In the genomic region with DNA sequence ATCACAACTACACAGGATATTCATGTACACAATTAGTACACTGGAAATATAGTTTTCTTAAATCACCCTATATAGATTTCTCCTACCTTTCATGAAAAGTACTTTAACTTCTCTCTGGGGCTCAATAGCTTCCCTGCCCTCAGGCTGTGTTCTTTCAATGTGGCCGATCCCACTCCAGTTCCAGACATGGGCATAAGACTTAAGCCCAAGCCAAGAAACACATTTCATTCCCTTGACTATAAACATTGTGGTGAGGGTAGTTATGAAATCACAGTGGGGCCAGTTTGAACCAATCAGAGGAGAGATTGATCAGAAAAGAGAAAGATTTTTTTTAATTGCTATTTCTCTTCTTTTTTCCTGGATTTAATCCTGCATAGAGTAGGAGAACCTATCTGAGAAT, we compare ENCODE assay signal across 9 cellular contexts.
"Had no signal": no experiment of that assay in that cellular context is flagged by ENCODE, and none has a peak within 500 bp of the region (broad histone marks: within the 10 kb centered on the region; RNA-seq: fewer than 3 reads in every experiment).

No MANE protein-coding gene starts in this region.

- H3K9me3 ChIP-seq: HAP-1 had no signal

- H3K36me3 ChIP-seq: HAP-1 had no signal

- H3K4me1 Mint-ChIP-seq: IgD-negative memory B cell had no signal

- H3K4me1 ChIP-seq: HAP-1 had no signal

- H3K36me3 Mint-ChIP-seq: IgD-negative memory B cell had no signal

- H3K4me3 Mint-ChIP-seq: HFFc6, IgD-negative memory B cell had no signal

- H3K4me3 ChIP-seq: HAP-1 had no signal

- H3K27ac ChIP-seq: HL-60 had no signal

- H3K27ac Mint-ChIP-seq: HFFc6, IgD-negative memory B cell had no signal

- H3K27me3 Mint-ChIP-seq: IgD-negative memory B cell had no signal

- DNase-seq: GOT3, H7, HFFc6, KBM-7 had no signal

- ATAC-seq: HCT116, HepG2 had no signal
